ENCODE assay signal across 10 cellular contexts in genomic region chr22:42180349-42180842, GRCh38. TPM values are rescaled to one million over a fixed set of nuclear protein-coding genes. Genes with fewer than 3 reads are reported as not detected.
DNase-seq lines count a peak whose midpoint lies in the region; ATAC-seq, FAIRE-seq and TF ChIP-seq lines count a peak whose summit lies in the region.
"Had no signal": no experiment of that assay in that cellular context is flagged by ENCODE, and none has a peak within 500 bp of the region (broad histone marks: within the 10 kb centered on the region; RNA-seq: fewer than 3 reads in every experiment).

No MANE protein-coding gene starts in this region.

- no peak for TF ChIP-seq EP300 in HepG2 (IDR thresholded peaks at IDR 0.05; ENCODE audit: low read depth in 2 of 2, low read length in 2 of 2)
- no peak for TF ChIP-seq EP300 in HepG2 (CRISPR knock-in tag; IDR thresholded peaks at IDR 0.05; ENCODE audit: borderline replicate concordance)

- H3K4me3 ChIP-seq in right lobe of liver (no peak overlapping the region), HepG2 (replicated peaks in 1 of 3; ENCODE audit: insufficient read depth in 1 of 3, low read depth in 2 of 3, low read length in 3 of 3) (no peak overlapping the region), adrenal gland (no peak overlapping the region), vagina (no peak overlapping the region)
- H3K4me3 ChIP-seq: ascending aorta had no signal

- ATAC-seq in right lobe of liver (peak; percentile 40 to 76 (median 60)), HepG2 (no peak), HG03378 (IDR thresholded peaks at IDR 0.05; ENCODE audit: unreplicated experiment) (no peak)

- no peak overlapping the region for H3K4me2 ChIP-seq in HepG2 (ENCODE audit: low read depth, low read length)

- no TSS peak for BruUV-seq in HepG2 (replicated peaks; lab: Mats Ljungman, UMichigan)

- DNase-seq in right lobe of liver, result no peak
- no peak for DNase-seq in HepG2 (ENCODE audit: low spot score)
- peak; percentile 24 to 85 (median 60) for DNase-seq in adrenal gland
- DNase-seq in medulla oblongata (ENCODE audit: extremely low spot score), result peak; percentile 22
- DNase-seq in vagina (ENCODE audit: extremely low spot score in 2 of 2), result no peak
- DNase-seq in NCI-H82 treated with DMSO at 0.1 percent for 48 hours (lab: John Stamatoyannopoulos, UW; ENCODE audit: unreplicated experiment), result no peak
- no peak for DNase-seq in DMS114 treated with DMSO at 0.1 percent for 48 hours (lab: John Stamatoyannopoulos, UW; ENCODE audit: unreplicated experiment)

- H3K27ac ChIP-seq in right lobe of liver (no peak overlapping the region), HepG2 (ENCODE audit: extremely low read length, insufficient read depth, low read length) (no peak overlapping the region), adrenal gland (peak overlapping the region in 1 of 5 donors; percentile 65), vagina (peak overlapping the region; percentile 74)
- H3K27ac ChIP-seq: C4-2B had no signal

- no peak overlapping the region for H2AFZ ChIP-seq in HepG2 (ENCODE audit: low read length)

- TF ChIP-seq CTCF in right lobe of liver (IDR thresholded peaks at IDR 0.05) (no peak), HepG2 (CRISPR knock-in tag; IDR thresholded peaks at IDR 0.05) (no peak), adrenal gland (IDR thresholded peaks at IDR 0.05) (no peak), vagina (IDR thresholded peaks at IDR 0.05) (no peak)

- H3K9ac ChIP-seq in HepG2 (ENCODE audit: insufficient read depth, low read depth, low read length), result no peak overlapping the region

- H3K9me3 ChIP-seq in right lobe of liver (no peaks in the 10 kb centered on the region), HepG2 (ENCODE audit: low read length) (no peaks in the 10 kb centered on the region), adrenal gland (replicated peaks in 1 of 3) (no peaks in the 10 kb centered on the region), vagina (no peaks in the 10 kb centered on the region)
- H3K9me3 ChIP-seq: ascending aorta had no signal

- intact Hi-C loops in right lobe of liver (cut with DNase I) (no loop called here), HepG2 (cut with micrococcal nuclease; ENCODE audit: unreplicated experiment) (no loop called here), adrenal gland (cut with DNase I) (no loop called here), vagina (cut with DNase I) (no loop called here)

- TF ChIP-seq POLR2A in right lobe of liver (IDR thresholded peaks at IDR 0.05) (no peak), HepG2 (IDR thresholded peaks at IDR 0.05; ENCODE audit: insufficient read depth in 1 of 2, low read depth in 2 of 2, low read length in 2 of 2) (no peak), adrenal gland (IDR thresholded peaks at IDR 0.05) (no peak), vagina (IDR thresholded peaks at IDR 0.05) (no peak)

- no peak for TF ChIP-seq RAD21 in HepG2 (CRISPR knock-in tag; IDR thresholded peaks at IDR 0.05)

- in situ Hi-C loops in HepG2 (cut with HindIII; ENCODE audit: extremely low pct_ligation_motif_present, low pct_unique_long_range_greater_than_20kb), result no loop called here

- H3K79me2 ChIP-seq in HepG2 (ENCODE audit: insufficient read depth, low read length), result peaks cover 21% of the 10 kb centered on the region

- 47% methylated on average over 5 of the region's 6 CpGs for WGBS in right lobe of liver (ENCODE audit: insufficient coverage, low coverage, low lambda C conversion rate, missing lambda C conversion rate)
- 90% methylated on average over 6 of the region's 6 CpGs for WGBS in HepG2 (ENCODE audit: low lambda C conversion rate)
- WGBS in adrenal gland, 4 donors, result 33 to 54% (median 52%) methylated on average over 6 of the region's 6 CpGs

- H3K27me3 ChIP-seq in right lobe of liver (no peaks in the 10 kb centered on the region), HepG2 (ENCODE audit: control insufficient read depth in 1 of 2, insufficient read depth in 2 of 2, low read length in 2 of 2) (no peaks in the 10 kb centered on the region), adrenal gland (no peaks in the 10 kb centered on the region), vagina (no peaks in the 10 kb centered on the region)
- H3K27me3 ChIP-seq: ascending aorta had no signal

- peaks cover 12% of the 10 kb centered on the region; the same call in 1 of the 2 replicates for H4K20me1 ChIP-seq in HepG2 (ENCODE audit: insufficient read depth, low read length)

- CTCF ChIA-PET in HepG2 (lab: Yijun Ruan, JAX; ENCODE audit: low intra/inter-chr PET ratio, low total read pairs), result no interaction called here

- no peak for FAIRE-seq in HepG2 (lab: Jason Lieb, UNC)

- no peaks in the 10 kb centered on the region for H3K36me3 ChIP-seq in right lobe of liver
- peaks cover 0 to 16% of the 10 kb centered on the region in 2 experiments; a peak in 3 of 5 replicates for H3K36me3 ChIP-seq in HepG2 (replicated peaks in 1 of 2; ENCODE audit: control insufficient read depth in 1 of 2, insufficient read depth in 2 of 2, low read length in 2 of 2)
- H3K36me3 ChIP-seq in adrenal gland (replicated peaks in 1 of 2), result no peaks in the 10 kb centered on the region
- H3K36me3 ChIP-seq in vagina, result peaks cover 0 to 3% of the 10 kb centered on the region in 2 donors

- POLR2A ChIA-PET in HepG2 (lab: Yijun Ruan, JAX), result no interaction called here

- H3K4me1 ChIP-seq in right lobe of liver (peaks cover 0 to 15% (median 0%) of the 10 kb centered on the region in 4 donors), HepG2 (ENCODE audit: insufficient read depth, low read length) (peaks cover 44% of the 10 kb centered on the region), adrenal gland (replicated peaks in 1 of 2) (peaks cover 0 to 8% of the 10 kb centered on the region in 2 donors), vagina (peaks cover 54% of the 10 kb centered on the region)

TF ChIP-seq in HepG2, 621 proteins besides CTCF, POLR2A, EP300 and RAD21 (continues in another document):
- no peak for TF ChIP-seq IRF9 (CRISPR knock-in tag; IDR thresholded peaks at IDR 0.05; ENCODE audit: borderline replicate concordance)
- no peak for TF ChIP-seq FOXA3 (CRISPR knock-in tag; IDR thresholded peaks at IDR 0.05)
- TF ChIP-seq CENPT (CRISPR knock-in tag; IDR thresholded peaks at IDR 0.05; ENCODE audit: low read depth), result no peak
- no peak for TF ChIP-seq ZNF768 (CRISPR knock-in tag; IDR thresholded peaks at IDR 0.05)
- no peak for TF ChIP-seq ZNF331 (CRISPR knock-in tag; IDR thresholded peaks at IDR 0.05)
- TF ChIP-seq ZNF737 (CRISPR knock-in tag; IDR thresholded peaks at IDR 0.05; ENCODE audit: borderline replicate concordance), result no peak
- no peak for TF ChIP-seq GATAD1 (CRISPR knock-in tag; IDR thresholded peaks at IDR 0.05)
- no peak for TF ChIP-seq NR1H2 (CRISPR knock-in tag; IDR thresholded peaks at IDR 0.05; ENCODE audit: borderline replicate concordance, low read depth)
- no peak for TF ChIP-seq ARNTL (CRISPR knock-in tag; IDR thresholded peaks at IDR 0.05)

RNA-seq across cellular contexts. Expression of gene CYP2D6, which starts 49.8 kb away (rescaled TPM):
- total RNA-seq in right lobe of liver, result 100 to 1,000 TPM; 104 to 400 (median 283) TPM
- 0.18 and 1.0 TPM in 2 replicates for total RNA-seq in HepG2 (2016; rRNA removed; fragmentation: Illumina TruSeq; extraction: Trizol)
- total RNA-seq in HepG2 (2016; cell fraction: cytosol; rRNA removed; fragmentation: Illumina TruSeq; extraction: Trizol; ENCODE audit: low read depth), result 0.53 and 0.61 TPM in 2 replicates
- 0.22 and 1.2 TPM in 2 replicates for total RNA-seq in HepG2 (2016; cell fraction: insoluble cytoplasmic fraction; rRNA removed; fragmentation: Illumina TruSeq; extraction: Trizol)
- total RNA-seq in HepG2 (2016; cell fraction: membrane; rRNA removed; fragmentation: Illumina TruSeq; extraction: Trizol), result 0.45 and 0.49 TPM in 2 replicates
- total RNA-seq in HepG2 (2016; cell fraction: nucleus; rRNA removed; fragmentation: Illumina TruSeq; extraction: Trizol), result 2.1 TPM in 2 replicates
- polyA plus RNA-seq in HepG2 (2011; rRNA removed), result 3.7 and 4.4 TPM in 2 replicates
- 1.6 and 2.3 TPM in 2 replicates for polyA plus RNA-seq in HepG2 (2011; cell fraction: cytosol; rRNA removed)
- 30.3 and 32.1 TPM in 2 replicates for polyA plus RNA-seq in HepG2 (2011; cell fraction: nucleus; rRNA removed)
- polyA plus RNA-seq in HepG2 (2012), result 1.9 and 2.5 TPM in 2 replicates
- 0.15 and 0.16 TPM in 2 replicates for polyA plus RNA-seq in HepG2 (2016; cell fraction: cytosol; fragmentation: Illumina TruSeq; extraction: Trizol; ENCODE audit: low read depth)
- polyA plus RNA-seq in HepG2 (2016; cell fraction: insoluble cytoplasmic fraction; fragmentation: Illumina TruSeq; extraction: Trizol; ENCODE audit: low read depth), result 0.16 and 0.46 TPM in 2 replicates
- polyA plus RNA-seq in HepG2 (2016; cell fraction: membrane; fragmentation: Illumina TruSeq; extraction: Trizol; ENCODE audit: low read depth), result 0.27 and 0.41 TPM in 2 replicates
- polyA plus RNA-seq in HepG2 (2016; cell fraction: nucleus; fragmentation: Illumina TruSeq; extraction: Trizol; ENCODE audit: insufficient read depth, low read depth), result 3.2 and 4.0 TPM in 2 replicates
- 1.3 and 4.2 TPM in 2 replicates for polyA minus RNA-seq in HepG2 (2011; rRNA and poly(A)+ RNA removed; ENCODE audit: low replicate concordance)
- polyA minus RNA-seq in HepG2 (2011; cell fraction: cytosol; rRNA and poly(A)+ RNA removed), result 1.5 and 1.8 TPM in 2 replicates
- 6.4 and 6.7 TPM in 2 replicates for polyA minus RNA-seq in HepG2 (2011; cell fraction: nucleus; rRNA and poly(A)+ RNA removed)
- under 1 TPM in 5 of 8 donors, not detected in 3; 0.35 to 0.81 (median 0.54) TPM for total RNA-seq in adrenal gland
- polyA plus RNA-seq in adrenal gland, result 10 to 100 TPM in 1 of 3 donors, 1 to 10 TPM in 1, under 1 TPM in 1; 0.20 to 16.2 (median 3.3) TPM
- 1.7 TPM for total RNA-seq in vagina

Comparison
In these comparisons a context has a peak if more than half of its experiments do, and no peak if none do; other contexts are left out.
1. ATAC-seq: peak in right lobe of liver (4 of 4); none in HepG2 (single experiment) and HG03378 (single experiment).
2. RNA of gene CYP2D6, which starts 49.8 kb away (total RNA-seq): 104 to 400 TPM in right lobe of liver; 1.7 TPM in vagina (single experiment), 0.18 to 2.1 TPM in HepG2 and 0.35 to 0.81 TPM in adrenal gland; every median in the first group is over 10 times any median in the second.
3. DNase-seq: peak in adrenal gland (7 of 7) and medulla oblongata (single experiment); none in right lobe of liver (0 of 3), HepG2 (single experiment), vagina (0 of 2), NCI-H82 treated with DMSO at 0.1 percent for 48 hours (single experiment) and DMS114 treated with DMSO at 0.1 percent for 48 hours (single experiment).